22 cellular contexts compared by ENCODE assay signal in genomic region chr22:45579806-45580702, GRCh38.
DNase-seq lines count a peak whose midpoint lies in the region; ATAC-seq, FAIRE-seq and TF ChIP-seq lines count a peak whose summit lies in the region.
"Had no signal": no experiment of that assay in that cellular context is flagged by ENCODE, and none has a peak within 500 bp of the region (broad histone marks: within the 10 kb centered on the region; RNA-seq: fewer than 3 reads in every experiment).

No MANE protein-coding gene starts in this region.

- no peak for FAIRE-seq in kidney (lab: Jason Lieb, UNC)
- FAIRE-seq: GM12891 had no signal

- POLR2A ChIA-PET in HEK293 (lab: Yijun Ruan, JAX): no interaction called here
- POLR2A ChIA-PET in activated CD4-positive, alpha-beta memory T cell treated with anti-CD3 and anti-CD28 coated beads for 36 hours (lab: Charles Lee): no interaction called here
- POLR2A ChIA-PET in WTC11 (lab: Charles Lee): no interaction called here

- H3K4me2 ChIP-seq in BLaER1 (peak overlapping the region; percentile 64), smooth muscle cell (peak overlapping the region; percentile 40)
- H3K4me2 ChIP-seq: SK-N-SH had no signal

- H3K36me3 ChIP-seq in BLaER1: peaks cover 13% of the 10 kb centered on the region; the same call in 1 of the 2 replicates
- peaks cover 0 to 7% of the 10 kb centered on the region in 2 experiments; a peak in 1 of 3 replicates for H3K36me3 ChIP-seq in HEK293 (ENCODE audit: control insufficient read depth in 2 of 2, insufficient read depth in 1 of 2, low read length in 2 of 2)
- no peaks in the 10 kb centered on the region for H3K36me3 ChIP-seq in kidney (ENCODE audit: control insufficient read depth in 1 of 2, insufficient read depth in 2 of 2, low read length in 2 of 2)
- no peaks in the 10 kb centered on the region for H3K36me3 ChIP-seq in smooth muscle cell (ENCODE audit: low read depth)

- no peak for ATAC-seq in WTC11
- ATAC-seq: HCT116, Panc1 had no signal

- no peak overlapping the region for H3K4me3 ChIP-seq in BLaER1
- H3K4me3 ChIP-seq in HEK293 (ENCODE audit: low read depth, low read length): no peak overlapping the region
- no peak overlapping the region for H3K4me3 ChIP-seq in kidney (ENCODE audit: low read length in 2 of 2)
- no peak overlapping the region for H3K4me3 ChIP-seq in smooth muscle cell
- H3K4me3 ChIP-seq: GM23248, MG63 had no signal

- whole genome bisulfite sequencing in smooth muscle cell (ENCODE audit: low lambda C conversion rate): 66% methylated on average over 29 of the region's 29 CpGs

- CTCF ChIA-PET in HEK293 (lab: Yijun Ruan, JAX): interaction anchor here (0.6 kb wide), 1 partner anchor 535 kb away, joined by 4 read pairs; no protein-coding TSS in a partner anchor
- CTCF ChIA-PET in activated CD4-positive, alpha-beta memory T cell treated with anti-CD3 and anti-CD28 coated beads for 36 hours (lab: Charles Lee): interaction anchor here (0.6 to 1.5 kb wide), 3 partner anchors 84 to 396 kb away, joined by 3 to 4 read pairs (median 3); partner anchors contain the start of gene WNT7B
- CTCF ChIA-PET in WTC11 (lab: Charles Lee): interaction anchor here (1.0 to 1.5 kb wide), 2 partner anchors 285 to 287 kb away, joined by 3 read pairs; no protein-coding TSS in a partner anchor

- DNase-seq in kidney (peak; percentile 59), smooth muscle cell (lab: John Stamatoyannopoulos, UW; ENCODE audit: unreplicated experiment) (no peak), NOMO-1 treated with DMSO at 0.1 percent for 48 hours (lab: John Stamatoyannopoulos, UW; ENCODE audit: unreplicated experiment) (no peak), WTC11 (ENCODE audit: low spot score) (no peak)
- DNase-seq in activated CD4-positive, alpha-beta memory T cell treated with anti-CD3 and anti-CD28 coated beads for 36 hours: no peak
- no peak for DNase-seq in activated T-helper 2 cell treated with anti-CD3 and anti-CD28 coated beads, Interferon-gamma antibody, Interleukin-2, Interleukin-4, amounts not matched to agents 10 μg/mL and 5 μg/mL and 100 μg/mL, durations not matched to agents 14 hours and 24 hours and 36 hours (ENCODE audit: low spot score)
- DNase-seq: CD4-positive, alpha-beta memory T cell; DMS153; GM23248; MG63; NCI-H1048; NCI-H1417 treated with DMSO at 0.1 percent for 48 hours; NCI-H187; NCI-H2107; NCI-H69; SIG-M5; SK-N-SH had no signal

- no peak overlapping the region for H3K27ac ChIP-seq in BLaER1
- H3K27ac ChIP-seq in HEK293 (ENCODE audit: extremely low read depth, low read depth, low read length): no peak overlapping the region
- H3K27ac ChIP-seq in kidney (ENCODE audit: low read depth in 2 of 2, low read length in 2 of 2): no peak overlapping the region
- H3K27ac ChIP-seq in smooth muscle cell (ENCODE audit: low read depth): peak overlapping the region; percentile 42
- H3K27ac ChIP-seq: GM23248 had no signal

- no peak overlapping the region for H3K27ac Mint-ChIP-seq in activated CD4-positive, alpha-beta memory T cell treated with anti-CD3 and anti-CD28 coated beads for 36 hours
- no peak overlapping the region for H3K27ac Mint-ChIP-seq in activated T-helper 2 cell treated with anti-CD3 and anti-CD28 coated beads, Interferon-gamma antibody, Interleukin-2, Interleukin-4, amounts not matched to agents 10 μg/mL and 5 μg/mL and 100 μg/mL, durations not matched to agents 14 hours and 24 hours and 36 hours
- H3K27ac Mint-ChIP-seq in WTC11: no peak overlapping the region
- H3K27ac Mint-ChIP-seq: CD4-positive, alpha-beta memory T cell had no signal

- peaks cover 17% of the 10 kb centered on the region for H3F3A ChIP-seq in smooth muscle cell (ENCODE audit: low read depth)

- H3K27me3 ChIP-seq in BLaER1: no peaks in the 10 kb centered on the region
- no peaks in the 10 kb centered on the region for H3K27me3 ChIP-seq in smooth muscle cell (ENCODE audit: low read depth)
- H3K27me3 ChIP-seq: MG63 had no signal

- TF ChIP-seq CTCF in HEK293 (tag by site-specific recombination; IDR thresholded peaks at IDR 0.05) (no peak), kidney (IDR thresholded peaks at IDR 0.05; ENCODE audit: borderline replicate concordance, extremely low read depth, insufficient read depth) (no peak), smooth muscle cell (IDR thresholded peaks at IDR 0.05; ENCODE audit: borderline replicate concordance, insufficient read depth, poor library complexity, severe bottlenecking) (no peak), WTC11 (IDR thresholded peaks at IDR 0.05) (no peak)

- no peaks in the 10 kb centered on the region for H3K9me3 Mint-ChIP-seq in activated CD4-positive, alpha-beta memory T cell treated with anti-CD3 and anti-CD28 coated beads for 36 hours
- H3K9me3 Mint-ChIP-seq in activated T-helper 2 cell treated with anti-CD3 and anti-CD28 coated beads, Interferon-gamma antibody, Interleukin-2, Interleukin-4, amounts not matched to agents 10 μg/mL and 5 μg/mL and 100 μg/mL, durations not matched to agents 14 hours and 24 hours and 36 hours: no peaks in the 10 kb centered on the region
- H3K9me3 Mint-ChIP-seq in WTC11: no peaks in the 10 kb centered on the region

- no peak overlapping the region for H3K4me3 Mint-ChIP-seq in activated CD4-positive, alpha-beta memory T cell treated with anti-CD3 and anti-CD28 coated beads for 36 hours
- no peak overlapping the region for H3K4me3 Mint-ChIP-seq in activated T-helper 2 cell treated with anti-CD3 and anti-CD28 coated beads, Interferon-gamma antibody, Interleukin-2, Interleukin-4, amounts not matched to agents 10 μg/mL and 5 μg/mL and 100 μg/mL, durations not matched to agents 14 hours and 24 hours and 36 hours (ENCODE audit: low read depth)
- H3K4me3 Mint-ChIP-seq in WTC11: no peak overlapping the region
- H3K4me3 Mint-ChIP-seq: CD4-positive, alpha-beta memory T cell had no signal

- H3K9ac ChIP-seq in BLaER1 (no peak overlapping the region), kidney (ENCODE audit: low read length in 2 of 2) (no peak overlapping the region), smooth muscle cell (ENCODE audit: low read depth) (no peak overlapping the region)
- H3K9ac ChIP-seq: GM23248, SK-N-SH had no signal

- H3K36me3 Mint-ChIP-seq in activated CD4-positive, alpha-beta memory T cell treated with anti-CD3 and anti-CD28 coated beads for 36 hours: no peaks in the 10 kb centered on the region
- no peaks in the 10 kb centered on the region for H3K36me3 Mint-ChIP-seq in activated T-helper 2 cell treated with anti-CD3 and anti-CD28 coated beads, Interferon-gamma antibody, Interleukin-2, Interleukin-4, amounts not matched to agents 10 μg/mL and 5 μg/mL and 100 μg/mL, durations not matched to agents 14 hours and 24 hours and 36 hours (ENCODE audit: low read depth)
- H3K36me3 Mint-ChIP-seq in WTC11: no peaks in the 10 kb centered on the region

- H3K27me3 Mint-ChIP-seq in activated CD4-positive, alpha-beta memory T cell treated with anti-CD3 and anti-CD28 coated beads for 36 hours: peaks cover 12% of the 10 kb centered on the region
- no peaks in the 10 kb centered on the region for H3K27me3 Mint-ChIP-seq in activated T-helper 2 cell treated with anti-CD3 and anti-CD28 coated beads, Interferon-gamma antibody, Interleukin-2, Interleukin-4, amounts not matched to agents 10 μg/mL and 5 μg/mL and 100 μg/mL, durations not matched to agents 14 hours and 24 hours and 36 hours (ENCODE audit: low read depth)
- H3K27me3 Mint-ChIP-seq in WTC11 (ENCODE audit: low read depth): no peaks in the 10 kb centered on the region

- H2AFZ ChIP-seq in smooth muscle cell (ENCODE audit: low read depth): no peak overlapping the region
- H2AFZ ChIP-seq: GM23248 had no signal

- H4K20me1 ChIP-seq in BLaER1 (peaks cover 17% of the 10 kb centered on the region), smooth muscle cell (ENCODE audit: low read depth) (peaks cover 9% of the 10 kb centered on the region)

- peaks cover 81% of the 10 kb centered on the region for H3K4me1 ChIP-seq in BLaER1
- no peaks in the 10 kb centered on the region for H3K4me1 ChIP-seq in HEK293 (ENCODE audit: control insufficient read depth, insufficient read depth, low read length)
- H3K4me1 ChIP-seq in kidney (ENCODE audit: control insufficient read depth in 1 of 2, insufficient read depth in 1 of 2, low read depth in 1 of 2, low read length in 2 of 2): no peaks in the 10 kb centered on the region
- H3K4me1 ChIP-seq in smooth muscle cell (ENCODE audit: low read depth): no peaks in the 10 kb centered on the region

- intact Hi-C loops in kidney (cut with DNase I): loop anchor here (10.0 kb wide), 1 partner anchor 65 kb away; no protein-coding TSS in a partner anchor
- intact Hi-C loops in activated CD4-positive, alpha-beta memory T cell treated with anti-CD3 and anti-CD28 coated beads for 36 hours (cut with micrococcal nuclease): loop anchor here (10.0 kb wide), 1 partner anchor 65 kb away; no protein-coding TSS in a partner anchor
- intact Hi-C loops in activated T-helper 2 cell treated with anti-CD3 and anti-CD28 coated beads, Interferon-gamma antibody, Interleukin-2, Interleukin-4, amounts not matched to agents 10 μg/mL and 5 μg/mL and 100 μg/mL, durations not matched to agents 14 hours and 24 hours and 36 hours (cut with micrococcal nuclease): loop anchor here (5.0 to 10.0 kb wide), 2 partner anchors 67 to 285 kb away; no protein-coding TSS in a partner anchor

- peaks cover 6% of the 10 kb centered on the region for H3K4me1 Mint-ChIP-seq in activated CD4-positive, alpha-beta memory T cell treated with anti-CD3 and anti-CD28 coated beads for 36 hours (ENCODE audit: low read depth)
- H3K4me1 Mint-ChIP-seq in activated T-helper 2 cell treated with anti-CD3 and anti-CD28 coated beads, Interferon-gamma antibody, Interleukin-2, Interleukin-4, amounts not matched to agents 10 μg/mL and 5 μg/mL and 100 μg/mL, durations not matched to agents 14 hours and 24 hours and 36 hours (ENCODE audit: low read depth): peaks cover 4% of the 10 kb centered on the region
- peaks cover 3% of the 10 kb centered on the region; the same call in 1 of the 2 replicates for H3K4me1 Mint-ChIP-seq in WTC11

- H3K79me2 ChIP-seq in smooth muscle cell (ENCODE audit: low read depth): no peaks in the 10 kb centered on the region

- H3K9me3 ChIP-seq in BLaER1: no peaks in the 10 kb centered on the region
- no peaks in the 10 kb centered on the region for H3K9me3 ChIP-seq in HEK293 (ENCODE audit: control insufficient read depth, insufficient read depth, low read depth, low read length)
- H3K9me3 ChIP-seq in kidney (ENCODE audit: control insufficient read depth in 1 of 2, low read length in 2 of 2): no peaks in the 10 kb centered on the region
- no peaks in the 10 kb centered on the region for H3K9me3 ChIP-seq in smooth muscle cell (replicated peaks; ENCODE audit: low read depth)
- H3K9me3 ChIP-seq: MG63, SK-N-SH had no signal

TF ChIP-seq in HEK293, 187 proteins besides CTCF, POLR2A, EP300 and RAD21 (continues in another document):
- TF ChIP-seq EGR2 (tag by site-specific recombination; IDR thresholded peaks at IDR 0.05; ENCODE audit: low read depth) (peak; percentile 55; the same call in 1 of the 2 replicates), ZFHX2 (tag by site-specific recombination; conservative IDR thresholded peaks at IDR 0.05) (peak; percentile 58), ZBTB20 (tag by site-specific recombination; IDR thresholded peaks at IDR 0.05) (no peak)
